11 cellular contexts compared by ENCODE assay signal in the genomic region with DNA sequence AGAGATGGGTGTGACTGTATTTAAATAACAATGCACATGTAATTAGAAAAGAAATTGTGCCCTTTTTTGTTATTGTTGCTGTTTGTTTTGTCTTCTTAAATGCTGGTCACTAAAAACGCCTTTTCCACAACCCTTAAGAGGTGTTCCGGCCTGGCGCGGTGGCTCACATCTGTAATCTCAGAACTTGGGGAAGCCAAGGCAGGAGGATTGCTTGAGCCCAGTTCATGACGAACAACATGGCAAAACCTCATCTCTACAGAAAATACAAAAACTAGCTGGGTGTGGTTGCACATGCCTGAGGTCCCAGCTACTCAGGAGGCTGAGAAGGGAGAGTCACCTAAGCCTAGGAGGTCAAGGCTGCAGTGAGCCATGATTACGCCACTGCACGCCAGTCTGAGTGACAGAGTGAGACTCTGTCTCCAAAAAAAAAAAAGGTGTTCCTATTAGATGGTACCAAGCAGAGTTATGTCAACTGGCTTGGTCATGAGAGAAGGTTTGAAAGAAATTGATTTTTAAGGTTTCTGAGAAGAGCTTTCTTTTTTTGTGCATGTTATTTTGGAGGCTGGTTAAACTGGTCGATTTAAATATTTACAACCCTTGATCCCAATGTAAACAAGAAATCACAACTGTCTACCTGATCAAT. TPM values are rescaled to one million over a fixed set of nuclear protein-coding genes. Genes with fewer than 3 reads are reported as not detected.
DNase-seq lines count a peak whose midpoint lies in the region; ATAC-seq and TF ChIP-seq lines count a peak whose summit lies in the region.
"Had no signal": no experiment of that assay in that cellular context is flagged by ENCODE, and none has a peak within 500 bp of the region (broad histone marks: within the 10 kb centered on the region; RNA-seq: fewer than 3 reads in every experiment).

No MANE protein-coding gene starts in this region.

- no peak overlapping the region for H3K9ac ChIP-seq in endocrine pancreas (ENCODE audit: control insufficient read depth, insufficient read depth, low read length)

- H3K4me2 ChIP-seq in osteoblast (ENCODE audit: insufficient read depth, low read length) = peak overlapping the region; percentile 93

- TF ChIP-seq POLR2A in Peyer's patch (IDR thresholded peaks at IDR 0.05) = no peak

- H3K4me1 ChIP-seq in Peyer's patch (peaks cover 0 to 39% (median 8%) of the 10 kb centered on the region in 4 donors), endocrine pancreas (ENCODE audit: control insufficient read depth, insufficient read depth, low read length) (peaks cover 9% of the 10 kb centered on the region), osteoblast (ENCODE audit: insufficient read depth, low read length) (peaks cover 23% of the 10 kb centered on the region)

- H3K9me3 ChIP-seq in Peyer's patch = no peaks in the 10 kb centered on the region
- H3K9me3 ChIP-seq in endocrine pancreas (ENCODE audit: control insufficient read depth, low read length) = no peaks in the 10 kb centered on the region
- H3K9me3 ChIP-seq in osteoblast (ENCODE audit: low read depth, low read length) = no peaks in the 10 kb centered on the region

- DNase-seq in GM06990 (ENCODE audit: extremely low read depth, insufficient read length) = no peak
- peak in 1 of 3 donors; percentile 55 for DNase-seq in Peyer's patch
- DNase-seq in osteoblast (ENCODE audit: insufficient read length, low spot score, missing footprints) = no peak
- DNase-seq in NCI-H524 (lab: John Stamatoyannopoulos, UW) = no peak
- DNase-seq in NCI-H82 (lab: John Stamatoyannopoulos, UW) = no peak
- DNase-seq: effector CD8-positive, alpha-beta T cell; NCI-H1436 treated with DMSO at 0.1 percent for 48 hours had no signal

- H3K27me3 ChIP-seq in GM06990 (replicated peaks; ENCODE audit: control insufficient read depth, insufficient read depth, low read length) (no peaks in the 10 kb centered on the region), Peyer's patch (no peaks in the 10 kb centered on the region), endocrine pancreas (ENCODE audit: control insufficient read depth, insufficient read depth, low read length) (no peaks in the 10 kb centered on the region), osteoblast (ENCODE audit: insufficient read depth, low read length) (no peaks in the 10 kb centered on the region)

- H4K20me1 ChIP-seq in osteoblast (ENCODE audit: insufficient read depth, low read length) = no peaks in the 10 kb centered on the region

- no peak overlapping the region for H2AFZ ChIP-seq in osteoblast (ENCODE audit: low read length)

- H3K27ac ChIP-seq in Peyer's patch = peak overlapping the region; percentile 96 to 99 (median 98)
- H3K27ac ChIP-seq in osteoblast (ENCODE audit: low read depth, low read length) = peak overlapping the region; percentile 25

- H3K36me3 ChIP-seq in GM06990 (ENCODE audit: control insufficient read depth, insufficient read depth, low read length) = no peaks in the 10 kb centered on the region
- no peaks in the 10 kb centered on the region for H3K36me3 ChIP-seq in Peyer's patch
- H3K36me3 ChIP-seq in endocrine pancreas (ENCODE audit: control insufficient read depth, insufficient read depth, low read length) = no peaks in the 10 kb centered on the region
- H3K36me3 ChIP-seq in osteoblast (ENCODE audit: insufficient read depth, low read length) = no peaks in the 10 kb centered on the region

- TF ChIP-seq CTCF in GM06990 (IDR thresholded peaks at IDR 0.05; ENCODE audit: insufficient read depth, low read length, poor library complexity, severe bottlenecking) = no peak
- no peak for TF ChIP-seq CTCF in Peyer's patch (IDR thresholded peaks at IDR 0.05)
- no peak for TF ChIP-seq CTCF in osteoblast (IDR thresholded peaks at IDR 0.05; ENCODE audit: extremely low read depth, low read depth, low read length)

- ATAC-seq in GM21515 (IDR thresholded peaks at IDR 0.05; ENCODE audit: unreplicated experiment) (no peak), HG02588 (IDR thresholded peaks at IDR 0.05; ENCODE audit: unreplicated experiment) (no peak)

- H3K79me2 ChIP-seq in osteoblast (ENCODE audit: insufficient read depth, low read length) = peaks cover 57% of the 10 kb centered on the region

- H3K4me3 ChIP-seq in GM06990 (replicated peaks; ENCODE audit: low read depth, low read length) = peak overlapping the region; percentile 69
- peak overlapping the region in 2 of 4 donors; percentile 90 to 97 for H3K4me3 ChIP-seq in Peyer's patch
- peak overlapping the region; percentile 88 for H3K4me3 ChIP-seq in endocrine pancreas (ENCODE audit: control insufficient read depth, insufficient read depth, low read length)
- H3K4me3 ChIP-seq in osteoblast (ENCODE audit: insufficient read depth, low read length) = no peak overlapping the region

RNA-seq across cellular contexts. Expression of gene RFFL, which starts 23.5 kb away (rescaled TPM):
- total RNA-seq in Peyer's patch (10 to 100 TPM; 33.0 to 76.7 (median 43.0) TPM), osteoblast (15.2 and 15.6 TPM in 2 replicates)

RNA-seq across cellular contexts. Expression of gene RAD51D, which starts 32.6 kb away (rescaled TPM):
- total RNA-seq in Peyer's patch (10 to 100 TPM in 3 of 4 donors, 1 to 10 TPM in 1; 6.3 to 18.2 (median 14.7) TPM), osteoblast (14.8 and 19.7 TPM in 2 replicates)

RNA-seq across cellular contexts. Expression of gene FNDC8, which starts 34.4 kb away (rescaled TPM):
- total RNA-seq in Peyer's patch (not detected), osteoblast (not detected in 2 replicates)
- total RNA-seq: mononuclear cell had no signal

RNA-seq across cellular contexts. Expression of gene NLE1, which starts 55.1 kb away (rescaled TPM):
- total RNA-seq in Peyer's patch (10 to 100 TPM in 1 of 4 donors, 1 to 10 TPM in 3; 5.1 to 11.7 (median 8.3) TPM), osteoblast (13.3 and 15.6 TPM in 2 replicates)
